Comparison of ENCODE assay signal across 9 cellular contexts in the genomic region with DNA sequence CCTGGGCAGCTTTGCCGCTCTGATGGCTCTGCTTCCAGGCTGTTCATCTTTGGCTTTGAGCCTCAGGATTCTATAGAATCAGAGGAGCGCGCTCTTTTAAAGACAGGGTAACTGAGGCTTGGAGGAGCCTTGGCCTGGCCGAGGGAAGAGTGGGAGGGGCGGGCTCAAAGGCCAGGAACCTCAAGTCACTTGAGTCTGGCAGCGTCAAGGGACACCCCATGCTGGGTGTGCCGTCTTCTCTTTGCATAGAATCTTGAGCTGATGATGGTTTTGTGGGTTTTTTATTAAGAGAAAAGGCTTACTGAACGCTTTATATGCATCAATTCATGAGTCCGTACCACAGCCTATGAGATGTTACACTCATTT. TPM values are rescaled to one million over a fixed set of nuclear protein-coding genes. Genes with fewer than 3 reads are reported as not detected.
DNase-seq lines count a peak whose midpoint lies in the region; ATAC-seq, FAIRE-seq and TF ChIP-seq lines count a peak whose summit lies in the region.
"Had no signal": no experiment of that assay in that cellular context is flagged by ENCODE, and none has a peak within 500 bp of the region (broad histone marks: within the 10 kb centered on the region; RNA-seq: fewer than 3 reads in every experiment).

No MANE protein-coding gene starts in this region.

- FAIRE-seq in HTR-8/SVneo (lab: Jason Lieb, UNC): no peak

- no peak for TF ChIP-seq POLR2A in gastrocnemius medialis (IDR thresholded peaks at IDR 0.05)

- intact Hi-C loops in gastrocnemius medialis (cut with DNase I; ENCODE audit: low total_unique reads): loop anchor here (2.0 to 5.0 kb wide), 2 partner anchors 38 to 175 kb away; a partner anchor contains a TSS

- H3K4me2 ChIP-seq in SU-DHL-6 (ENCODE audit: low read depth, low read length, poor library complexity, severe bottlenecking): peak overlapping the region; percentile 83

- H3K9me2 ChIP-seq in SU-DHL-6 (replicated peaks; ENCODE audit: insufficient read depth, low read length): no peaks in the 10 kb centered on the region

- H3K36me3 ChIP-seq in SU-DHL-6 (ENCODE audit: low read length) (peaks cover 12% of the 10 kb centered on the region), gastrocnemius medialis (peaks cover 0 to 12% of the 10 kb centered on the region in 2 donors)

- TF ChIP-seq CTCF in SU-DHL-6 (IDR thresholded peaks at IDR 0.05; ENCODE audit: insufficient read depth, low read length, poor library complexity, severe bottlenecking): no peak
- TF ChIP-seq CTCF in fibroblast of mammary gland (conservative IDR thresholded peaks at IDR 0.05; ENCODE audit: control insufficient read depth, insufficient read depth, low read depth, low read length): no peak
- TF ChIP-seq CTCF in gastrocnemius medialis (IDR thresholded peaks at IDR 0.05 in 4 of 5, conservative IDR thresholded peaks at IDR 0.05 in 1 of 5): no peak

- H3K4me3 ChIP-seq in SU-DHL-6 (ENCODE audit: insufficient read depth, low read length, poor library complexity, severe bottlenecking) (peak overlapping the region; percentile 70), fibroblast of mammary gland (ENCODE audit: control insufficient read depth, low read depth, low read length) (peak overlapping the region; percentile 68), gastrocnemius medialis (peak overlapping the region; percentile 75 to 100 (median 84))

- in situ Hi-C loops in gastrocnemius medialis (cut with MboI; ENCODE audit: low sequenced_read_pairs in 4 of 4): no loop called here

- peaks cover 5% of the 10 kb centered on the region; the same call in 1 of the 2 replicates for H3K9me3 ChIP-seq in SU-DHL-6 (ENCODE audit: insufficient read depth, low read length)
- H3K9me3 ChIP-seq in gastrocnemius medialis: no peaks in the 10 kb centered on the region

- H3K79me2 ChIP-seq in SU-DHL-6 (ENCODE audit: insufficient read depth, low read length): peaks cover 25% of the 10 kb centered on the region

- no peak for DNase-seq in fibroblast of mammary gland (ENCODE audit: low read depth)
- no peak for DNase-seq in gastrocnemius medialis
- DNase-seq in nucleus accumbens (lab: John Stamatoyannopoulos, UW): no peak
- no peak for DNase-seq in HTR-8/SVneo (ENCODE audit: insufficient read length, low spot score)

- H3K9ac ChIP-seq in SU-DHL-6 (ENCODE audit: low read length): peak overlapping the region; percentile 87

- H3F3A ChIP-seq in SU-DHL-6 (ENCODE audit: insufficient read depth): no peaks in the 10 kb centered on the region

- H4K20me1 ChIP-seq in SU-DHL-6 (ENCODE audit: low read depth, low read length): no peaks in the 10 kb centered on the region

- H3K27me3 ChIP-seq in SU-DHL-6 (ENCODE audit: low read length) (no peaks in the 10 kb centered on the region), gastrocnemius medialis (no peaks in the 10 kb centered on the region)

- peaks cover 22 to 27% of the 10 kb centered on the region in 2 donors for H3K4me1 ChIP-seq in gastrocnemius medialis

- no peak overlapping the region for H2AFZ ChIP-seq in SU-DHL-6 (ENCODE audit: low read depth, low read length, severe bottlenecking)

- H3K27ac ChIP-seq in SU-DHL-6 (ENCODE audit: low read depth, low read length): peak overlapping the region; percentile 83
- H3K27ac ChIP-seq in gastrocnemius medialis: peak overlapping the region; percentile 90 to 100 (median 96)

- ATAC-seq in GM21717 (IDR thresholded peaks at IDR 0.05; ENCODE audit: unreplicated experiment) (peak; percentile 8), gastrocnemius medialis (no peak), GM21737 (IDR thresholded peaks at IDR 0.05; ENCODE audit: unreplicated experiment) (no peak), HG03135 (IDR thresholded peaks at IDR 0.05; ENCODE audit: unreplicated experiment) (no peak)

RNA-seq across cellular contexts. Expression of a gene that starts 1.1 kb away (rescaled TPM):
- 10 to 100 TPM; 22.1 to 25.1 (median 23.4) TPM for total RNA-seq in gastrocnemius medialis

RNA-seq across cellular contexts. Expression of a gene that starts 42.2 kb away (rescaled TPM):
- 10 to 100 TPM; 20.7 to 53.8 (median 43.7) TPM for total RNA-seq in gastrocnemius medialis

RNA-seq across cellular contexts. Expression of a gene that starts 42.9 kb away (rescaled TPM):
- 10 to 100 TPM; 16.6 to 33.2 (median 27.5) TPM for total RNA-seq in gastrocnemius medialis

RNA-seq across cellular contexts. Expression of a gene that starts 51.8 kb away (rescaled TPM):
- total RNA-seq in gastrocnemius medialis: not detected
- total RNA-seq: glomerular endothelial cell had no signal
